In the genomic region with DNA sequence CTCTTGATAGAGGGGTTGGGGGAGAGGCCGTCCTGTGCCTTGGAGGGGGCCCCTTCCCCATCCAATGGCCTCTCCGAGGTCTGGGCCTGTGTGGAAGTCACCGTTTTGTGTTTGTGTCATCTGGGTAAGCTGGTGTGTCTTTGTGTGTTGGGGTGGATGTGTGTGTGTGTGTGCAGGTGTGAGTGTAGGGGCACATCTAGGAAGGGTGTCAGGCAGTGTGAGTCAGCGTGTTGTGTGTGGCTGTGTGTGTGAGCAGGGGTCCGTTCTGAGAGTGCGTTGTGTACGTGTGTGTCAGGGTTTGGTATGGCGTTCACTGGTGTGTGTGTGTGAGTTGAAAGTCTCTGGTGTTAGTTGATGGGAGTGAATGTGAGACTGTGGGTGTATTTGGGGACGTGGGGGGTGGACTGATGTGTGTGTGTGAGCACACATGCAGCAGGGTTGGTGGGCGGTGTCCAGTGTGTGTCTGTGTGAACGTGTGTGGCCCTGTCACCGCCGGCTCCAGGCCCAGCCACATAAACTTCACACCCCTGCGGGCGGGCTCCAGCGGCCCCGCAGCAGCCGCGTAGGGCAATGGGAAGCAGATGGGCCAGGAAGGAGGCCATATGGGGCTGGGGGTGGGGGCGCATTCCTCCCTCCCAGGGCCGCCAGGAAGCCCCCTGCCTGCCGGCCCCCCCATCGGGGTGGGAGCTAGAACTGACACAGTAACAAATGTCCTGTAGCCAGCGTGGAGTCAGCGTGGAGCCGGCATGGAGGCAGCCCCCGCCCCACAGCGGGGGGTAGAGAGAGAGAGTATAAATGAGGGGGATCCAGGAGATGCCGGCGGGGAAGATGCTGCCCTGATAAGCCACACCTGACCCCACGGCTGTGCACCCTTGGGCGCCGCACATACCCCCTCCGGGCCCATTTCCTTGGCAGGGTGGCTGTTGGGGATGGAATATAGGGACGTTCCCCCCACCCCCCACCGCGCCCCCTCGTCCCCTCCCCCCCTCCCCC, we compare ENCODE assay signal across 20 cellular contexts. TPM values are rescaled to one million over a fixed set of nuclear protein-coding genes. Genes with fewer than 3 reads are reported as not detected.
A peak's percentile ranks its signal among the peaks of the same experiment; 100 is the strongest.
DNase-seq lines count a peak whose midpoint lies in the region; ATAC-seq, FAIRE-seq and TF ChIP-seq lines count a peak whose summit lies in the region.
"Had no signal": no experiment of that assay in that cellular context is flagged by ENCODE, and none has a peak within 500 bp of the region (broad histone marks: within the 10 kb centered on the region; RNA-seq: fewer than 3 reads in every experiment).

No MANE protein-coding gene starts in this region.

- H3K4me2 ChIP-seq in neuronal stem cell (ENCODE audit: insufficient read depth, low read length, poor library complexity, severe bottlenecking), result no peak overlapping the region

- peak overlapping the region; percentile 91 for H3K4me3 Mint-ChIP-seq in endothelial cell (ENCODE audit: unreplicated experiment)
- H3K4me3 Mint-ChIP-seq: activated naive CD4-positive, alpha-beta T cell treated with anti-CD3 and anti-CD28 coated beads, Interleukin-2, amount 50 U/mL, for 24 hours; activated T-cell treated with anti-CD3 and anti-CD28 coated beads, Interleukin-2, amount 50 U/mL, for 72 hours; WTC11 had no signal

- H2BK5ac ChIP-seq in neuronal stem cell (ENCODE audit: low read length), result peak overlapping the region; percentile 88

- peaks cover 18% of the 10 kb centered on the region for H3K27me3 Mint-ChIP-seq in endothelial cell (ENCODE audit: unreplicated experiment)

- H3K9me3 ChIP-seq in neuronal stem cell (replicated peaks in 1 of 2; ENCODE audit: control insufficient read depth in 2 of 2, insufficient read depth in 1 of 2, low read depth in 1 of 2, low read length in 2 of 2) (no peaks in the 10 kb centered on the region), small intestine (ENCODE audit: control insufficient read depth, low read depth) (no peaks in the 10 kb centered on the region)

- H3K4me3 ChIP-seq in neuronal stem cell (ENCODE audit: low read length in 2 of 2) (peak overlapping the region in 1 of 2 donors; percentile 7), small intestine (ENCODE audit: low read depth in 1 of 2, low read length in 2 of 2) (no peak overlapping the region)
- H3K4me3 ChIP-seq: coronary artery had no signal

- FAIRE-seq in small intestine (lab: Jason Lieb, UNC), result no peak
- FAIRE-seq: endothelial cell of umbilical vein, G401.6 had no signal

- H3K9ac ChIP-seq in neuronal stem cell (ENCODE audit: low read depth, low read length, poor library complexity), result peak overlapping the region; percentile 78

- peaks cover 55% of the 10 kb centered on the region for H3K4me1 Mint-ChIP-seq in endothelial cell (ENCODE audit: unreplicated experiment)

- peak overlapping the region; percentile 68 for H3K23ac ChIP-seq in neuronal stem cell (ENCODE audit: low read depth, low read length, poor library complexity)

- H3K36me3 ChIP-seq in neuronal stem cell (replicated peaks in 1 of 2; ENCODE audit: control insufficient read depth in 2 of 2, insufficient read depth in 2 of 2, low read length in 2 of 2), result no peaks in the 10 kb centered on the region
- no peaks in the 10 kb centered on the region for H3K36me3 ChIP-seq in small intestine (ENCODE audit: control insufficient read depth in 2 of 2, insufficient read depth in 2 of 2, low read length in 2 of 2)

- intact Hi-C loops in head of caudate nucleus (cut with DNase I), result no loop called here

- H3K36me3 Mint-ChIP-seq in endothelial cell (ENCODE audit: low read depth, unreplicated experiment), result peaks cover 8% of the 10 kb centered on the region
- H3K36me3 Mint-ChIP-seq: activated naive CD4-positive, alpha-beta T cell treated with anti-CD3 and anti-CD28 coated beads, Interleukin-2, amount 50 U/mL, for 24 hours; brain; WTC11 had no signal

- DNase-seq in DMS 273 treated with DMSO at 0.1 percent for 48 hours (lab: John Stamatoyannopoulos, UW) (peak; percentile 47), NCI-H2171 (lab: John Stamatoyannopoulos, UW) (peak; percentile 79), endothelial cell (ENCODE audit: low spot score) (peak; percentile 56), neuronal stem cell (ENCODE audit: low spot score) (no peak), small intestine (no peak), NOMO-1 (lab: John Stamatoyannopoulos, UW; ENCODE audit: unreplicated experiment in 2 of 2) (no peak), head of caudate nucleus (no peak)
- DNase-seq: activated T-cell treated with anti-CD3 and anti-CD28 coated beads, Interleukin-2, amount 50 U/mL, for 72 hours; Calu3; left colon; NCI-H187; occipital lobe; SHP77 treated with DMSO at 0.1 percent for 48 hours had no signal

- TF ChIP-seq CTCF in endothelial cell (IDR thresholded peaks at IDR 0.05; ENCODE audit: unreplicated experiment), result no peak

- no peaks in the 10 kb centered on the region for H3K9me3 Mint-ChIP-seq in endothelial cell (ENCODE audit: unreplicated experiment)
- H3K9me3 Mint-ChIP-seq: activated naive CD4-positive, alpha-beta T cell treated with anti-CD3 and anti-CD28 coated beads, Interleukin-2, amount 50 U/mL, for 24 hours; activated T-cell treated with anti-CD3 and anti-CD28 coated beads, Interleukin-2, amount 50 U/mL, for 72 hours; brain had no signal

- H3K79me1 ChIP-seq in neuronal stem cell (ENCODE audit: low read depth, low read length), result no peaks in the 10 kb centered on the region

- no peak overlapping the region for H4K8ac ChIP-seq in neuronal stem cell (ENCODE audit: low read depth, low read length)

- ATAC-seq in HG02973 (IDR thresholded peaks at IDR 0.05; ENCODE audit: unreplicated experiment), result no peak
- ATAC-seq: activated T-cell treated with anti-CD3 and anti-CD28 coated beads, Interleukin-2, amount 50 U/mL, for 72 hours; left colon had no signal

- H3K27me3 ChIP-seq in neuronal stem cell (ENCODE audit: control insufficient read depth in 3 of 3, insufficient read depth in 3 of 3, low read depth in 1 of 3, low read length in 3 of 3), result peaks cover 0 to 8% (median 2%) of the 10 kb centered on the region in 3 experiments
- peaks cover 0 to 3% of the 10 kb centered on the region in 2 donors for H3K27me3 ChIP-seq in small intestine (ENCODE audit: control insufficient read depth in 2 of 2, insufficient read depth in 2 of 2, low read length in 2 of 2)

- peak overlapping the region; percentile 44 for H3K18ac ChIP-seq in neuronal stem cell (ENCODE audit: low read length)

- H2BK12ac ChIP-seq in neuronal stem cell (ENCODE audit: low read length), result no peak overlapping the region

- no CpG with 5 or more reads among the region's 38 CpGs for WGBS in neuronal stem cell (ENCODE audit: extremely low coverage in 2 of 2, insufficient read length in 2 of 2, insufficient replicate concordance in 1 of 2), 2 donors
- 61 to 79% (median 77%) methylated on average over 27 to 38 of the region's 38 CpGs for WGBS in small intestine, 3 donors

- H3K4ac ChIP-seq in neuronal stem cell (ENCODE audit: low read length), result no peak overlapping the region

- H3K27ac ChIP-seq in neuronal stem cell (replicated peaks; ENCODE audit: low read length) (no peak overlapping the region), small intestine (ENCODE audit: low read depth in 1 of 2, low read length in 1 of 2) (no peak overlapping the region)
- H3K27ac ChIP-seq: coronary artery had no signal

- H2BK15ac ChIP-seq in neuronal stem cell (ENCODE audit: low read length), result peak overlapping the region; percentile 25

- H3K27ac Mint-ChIP-seq in endothelial cell (ENCODE audit: unreplicated experiment), result peak overlapping the region; percentile 100
- H3K27ac Mint-ChIP-seq: activated naive CD4-positive, alpha-beta T cell treated with anti-CD3 and anti-CD28 coated beads, Interleukin-2, amount 50 U/mL, for 24 hours; activated T-cell treated with anti-CD3 and anti-CD28 coated beads, Interleukin-2, amount 50 U/mL, for 72 hours; WTC11 had no signal

- H4K91ac ChIP-seq in neuronal stem cell (ENCODE audit: low read depth, low read length, poor library complexity), result no peak overlapping the region

- H3K4me1 ChIP-seq in neuronal stem cell (ENCODE audit: control insufficient read depth in 2 of 2, insufficient read depth in 1 of 2, low read depth in 1 of 2, low read length in 2 of 2) (peaks cover 15 to 23% of the 10 kb centered on the region in 2 donors), small intestine (ENCODE audit: control insufficient read depth in 2 of 2, insufficient read depth in 1 of 2, low read depth in 1 of 2, low read length in 1 of 2) (peaks cover 0 to 2% of the 10 kb centered on the region in 2 donors)

- peak overlapping the region; percentile 24 for H2BK120ac ChIP-seq in neuronal stem cell (ENCODE audit: low read depth, low read length)

- H2AFZ ChIP-seq in neuronal stem cell (ENCODE audit: low read length), result peak overlapping the region; percentile 65

- no peak overlapping the region for H3K14ac ChIP-seq in neuronal stem cell (ENCODE audit: low read length)

- H2AK5ac ChIP-seq in neuronal stem cell (ENCODE audit: low read depth, low read length), result peak overlapping the region; percentile 73

RNA-seq across cellular contexts. Expression of a gene that starts 32.1 kb away (rescaled TPM):
- total RNA-seq in endothelial cell (ENCODE audit: unreplicated experiment), result 26.4 TPM
- polyA plus RNA-seq in neuronal stem cell (2013, experiment 1 of 2), result 3.5 TPM
- polyA plus RNA-seq in neuronal stem cell (2013, experiment 2 of 2), result 3.7 TPM
- 1 to 10 TPM in 2 of 3 donors, not detected in 1; 1.1 to 6.9 TPM for polyA plus RNA-seq in small intestine
- total RNA-seq: occipital lobe had no signal

Comparison
In these comparisons a context has a peak if more than half of its experiments do, and no peak if none do; other contexts are left out.
1. DNase-seq: peak in DMS 273 treated with DMSO at 0.1 percent for 48 hours (single experiment), NCI-H2171 (single experiment) and endothelial cell (single experiment); none in neuronal stem cell (single experiment), small intestine (single experiment), NOMO-1 (0 of 2) and head of caudate nucleus (0 of 42).